In the genomic region with DNA sequence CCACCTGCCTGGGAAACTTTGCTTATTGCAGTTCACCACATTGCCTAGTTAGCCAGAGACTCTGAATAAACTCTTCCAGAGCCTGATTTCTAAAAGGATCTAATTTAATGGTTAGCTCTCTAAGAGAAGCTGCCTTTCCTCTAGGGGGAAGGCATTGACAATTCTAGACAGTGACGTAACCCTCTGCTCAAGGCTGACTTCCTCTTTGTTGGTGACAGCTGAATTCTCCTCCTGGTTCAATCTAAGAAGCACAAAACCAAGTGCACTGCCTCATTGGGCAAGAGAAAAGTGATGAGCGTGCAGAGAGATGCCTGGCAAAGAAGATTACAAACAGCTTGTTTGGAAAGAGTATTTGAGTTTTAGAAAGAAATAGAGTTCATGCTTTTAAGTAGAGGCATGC, we compare ENCODE assay signal across 9 cellular contexts.
DNase-seq lines count a peak whose midpoint lies in the region; ATAC-seq and TF ChIP-seq lines count a peak whose summit lies in the region.
"Had no signal": no experiment of that assay in that cellular context is flagged by ENCODE, and none has a peak within 500 bp of the region (broad histone marks: within the 10 kb centered on the region; RNA-seq: fewer than 3 reads in every experiment).

No MANE protein-coding gene starts in this region.

- H3K27me3 ChIP-seq in Caco-2 (replicated peaks; ENCODE audit: control insufficient read depth, insufficient read depth, low read length), result no peaks in the 10 kb centered on the region

- peak; percentile 58 for DNase-seq in AG10803 (ENCODE audit: low read depth)
- DNase-seq in SKM-1 treated with dmso at 0.1 percent for 144 hours (lab: John Stamatoyannopoulos, UW; ENCODE audit: unreplicated experiment), result peak; percentile 98
- DNase-seq in midbrain (lab: John Stamatoyannopoulos, UW), result peak; percentile 25
- no peak for DNase-seq in DMS153 (lab: John Stamatoyannopoulos, UW)
- DNase-seq in mesothelial cell of epicardium (ENCODE audit: low spot score in 2 of 2, unreplicated experiment in 2 of 2), result no peak
- DNase-seq in Caco-2, result no peak

- H3K4me3 Mint-ChIP-seq in mesothelial cell of epicardium (no peak overlapping the region), Caco-2 (ENCODE audit: unreplicated experiment) (no peak overlapping the region)
- H3K4me3 Mint-ChIP-seq: stimulated activated naive CD8-positive, alpha-beta T cell treated with anti-CD3 and anti-CD28 coated beads, Interleukin-15, Interleukin-2, amounts not matched to agents 100 ng/mL and 50 ng/mL, for 24 hours had no signal

- H3K9me3 Mint-ChIP-seq in mesothelial cell of epicardium (no peaks in the 10 kb centered on the region), Caco-2 (ENCODE audit: unreplicated experiment) (peaks cover 3% of the 10 kb centered on the region)
- H3K9me3 Mint-ChIP-seq: stimulated activated naive CD8-positive, alpha-beta T cell treated with anti-CD3 and anti-CD28 coated beads, Interleukin-15, Interleukin-2, amounts not matched to agents 100 ng/mL and 50 ng/mL, for 24 hours had no signal

- H3K4me3 ChIP-seq in AG10803 (ENCODE audit: low read length) (no peak overlapping the region), Caco-2 (ENCODE audit: low read depth, low read length) (no peak overlapping the region)

- no peaks in the 10 kb centered on the region for H3K36me3 ChIP-seq in Caco-2 (ENCODE audit: control insufficient read depth, insufficient read depth, low read length)

- POLR2A ChIA-PET in Caco-2 (lab: Charles Lee), result no interaction called here

- H3K36me3 Mint-ChIP-seq in mesothelial cell of epicardium, result no peaks in the 10 kb centered on the region
- peaks cover 6% of the 10 kb centered on the region for H3K36me3 Mint-ChIP-seq in Caco-2 (ENCODE audit: insufficient read depth, unreplicated experiment)

- intact Hi-C loops in Caco-2 (cut with micrococcal nuclease; ENCODE audit: unreplicated experiment), result loop anchor here (5.0 kb wide), 1 partner anchor 132 kb away; no protein-coding TSS in a partner anchor

- TF ChIP-seq CTCF in AG10803 (conservative IDR thresholded peaks at IDR 0.05; ENCODE audit: low read length) (no peak), mesothelial cell of epicardium (IDR thresholded peaks at IDR 0.05; ENCODE audit: unreplicated experiment) (no peak), Caco-2 (IDR thresholded peaks at IDR 0.05; ENCODE audit: insufficient read depth in 1 of 2, low read depth in 1 of 2, low read length in 1 of 2, severe bottlenecking in 1 of 2, unreplicated experiment in 1 of 2) (no peak)

- ATAC-seq in GM19043 (IDR thresholded peaks at IDR 0.05; ENCODE audit: low read depth, unreplicated experiment) (peak; percentile 75), HG03095 (IDR thresholded peaks at IDR 0.05; ENCODE audit: unreplicated experiment) (peak; percentile 83)

- H3K27me3 Mint-ChIP-seq in mesothelial cell of epicardium (ENCODE audit: low read depth) (no peaks in the 10 kb centered on the region), Caco-2 (ENCODE audit: insufficient read depth, unreplicated experiment) (no peaks in the 10 kb centered on the region)
- H3K27me3 Mint-ChIP-seq: stimulated activated naive CD8-positive, alpha-beta T cell treated with anti-CD3 and anti-CD28 coated beads, Interleukin-15, Interleukin-2, amounts not matched to agents 100 ng/mL and 50 ng/mL, for 24 hours had no signal

- no peaks in the 10 kb centered on the region for H3K4me1 Mint-ChIP-seq in mesothelial cell of epicardium
- H3K4me1 Mint-ChIP-seq in Caco-2 (ENCODE audit: low read depth, unreplicated experiment), result peaks cover 5% of the 10 kb centered on the region

- H3K9me3 ChIP-seq in Caco-2, result no peaks in the 10 kb centered on the region

- H3K4me1 ChIP-seq in Caco-2, result peaks cover 22% of the 10 kb centered on the region

- H3K27ac Mint-ChIP-seq in mesothelial cell of epicardium, result no peak overlapping the region
- no peak overlapping the region for H3K27ac Mint-ChIP-seq in Caco-2 (ENCODE audit: unreplicated experiment)
- H3K27ac Mint-ChIP-seq: stimulated activated naive CD8-positive, alpha-beta T cell treated with anti-CD3 and anti-CD28 coated beads, Interleukin-15, Interleukin-2, amounts not matched to agents 100 ng/mL and 50 ng/mL, for 24 hours had no signal

- CTCF ChIA-PET in Caco-2 (lab: Charles Lee), result no interaction called here

- no TSS peak for BruUV-seq in Caco-2 (replicated peaks; lab: Mats Ljungman, UMichigan)

Comparison
In these comparisons a context has a peak if more than half of its experiments do, and no peak if none do; other contexts are left out.
1. DNase-seq: peak in AG10803 (single experiment), SKM-1 treated with dmso at 0.1 percent for 144 hours (single experiment) and midbrain (single experiment); none in DMS153 (single experiment), mesothelial cell of epicardium (0 of 2) and Caco-2 (0 of 2).